23 cellular contexts compared by ENCODE assay signal in the genomic region with DNA sequence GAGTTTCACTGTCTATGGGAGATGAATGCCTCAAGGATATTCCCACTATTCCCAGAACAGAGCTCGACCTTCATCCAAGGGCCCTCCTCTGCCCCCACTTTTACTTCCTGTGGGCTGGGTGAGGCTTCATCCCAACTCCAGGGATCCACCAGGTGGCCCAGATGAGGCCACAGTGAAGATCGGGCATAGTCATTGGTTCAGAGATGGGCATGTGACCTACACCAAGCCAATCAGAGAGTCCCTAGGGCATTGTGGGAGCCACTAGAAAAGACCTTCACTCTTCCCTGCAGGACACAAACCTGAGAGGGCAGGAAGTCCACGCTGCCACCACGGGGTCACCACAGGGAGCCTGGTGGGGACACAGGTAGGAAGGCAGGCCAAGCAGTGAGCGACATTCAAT.
"Had no signal": no experiment of that assay in that cellular context is flagged by ENCODE, and none has a peak within 500 bp of the region (broad histone marks: within the 10 kb centered on the region; RNA-seq: fewer than 3 reads in every experiment).

No MANE protein-coding gene starts in this region.

- H3K27me3 ChIP-seq: brain microvascular endothelial cell, gastrocnemius medialis, left lung had no signal

- DNase-seq: activated B cell treated with CpG ODN at 0.5 μM for 24 hours; activated CD4-positive, alpha-beta T cell treated with anti-CD3 and anti-CD28 coated beads, Interleukin-2, amount 10 ng/mL, durations not matched to agents 24 days and 14 days; activated CD8-positive, alpha-beta T cell treated with anti-CD3 and anti-CD28 coated beads for 36 hours; activated naive CD4-positive, alpha-beta T cell treated with anti-CD3 and anti-CD28 coated beads for 36 hours; activated naive CD8-positive, alpha-beta T cell treated with anti-CD3 and anti-CD28 coated beads, Interleukin-2, amount 50 U/mL, for 24 hours; activated T-cell treated with anti-CD3 and anti-CD28 coated beads, Interleukin-2, amount 50 U/mL, for 4 hours; aorta; brain microvascular endothelial cell; cortex of kidney; effector CD4-positive, alpha-beta T cell; gastrocnemius medialis; kidney; left lung; mucosa of descending colon; naive B cell; psoas muscle; right cardiac atrium; stimulated activated naive CD8-positive, alpha-beta T cell treated with anti-CD3 and anti-CD28 coated beads, Interleukin-15, Interleukin-2, amounts not matched to agents 100 U/mL and 50 U/mL, for 24 hours; SW 1271; T-helper 2 cell had no signal

- H3K4me3 Mint-ChIP-seq: activated B cell treated with CpG ODN at 0.5 μM for 24 hours; activated CD4-positive, alpha-beta T cell treated with anti-CD3 and anti-CD28 coated beads, Interleukin-2, amount 10 ng/mL, durations not matched to agents 24 days and 14 days; activated CD8-positive, alpha-beta T cell treated with anti-CD3 and anti-CD28 coated beads for 36 hours; activated naive CD4-positive, alpha-beta T cell treated with anti-CD3 and anti-CD28 coated beads for 36 hours; activated naive CD8-positive, alpha-beta T cell treated with anti-CD3 and anti-CD28 coated beads, Interleukin-2, amount 50 U/mL, for 24 hours; activated T-cell treated with anti-CD3 and anti-CD28 coated beads, Interleukin-2, amount 50 U/mL, for 4 hours; naive B cell; neural crest cell; type B pancreatic cell had no signal

- H3K36me3 Mint-ChIP-seq: type B pancreatic cell had no signal

- H3K27ac ChIP-seq: brain microvascular endothelial cell, gastrocnemius medialis, left lung, psoas muscle, skin epidermis had no signal

- ATAC-seq: activated CD8-positive, alpha-beta T cell treated with anti-CD3 and anti-CD28 coated beads for 36 hours; activated naive CD8-positive, alpha-beta T cell treated with anti-CD3 and anti-CD28 coated beads, Interleukin-2, amount 50 U/mL, for 24 hours; activated T-cell treated with anti-CD3 and anti-CD28 coated beads, Interleukin-2, amount 50 U/mL, for 4 hours; gastrocnemius medialis; left lung; mucosa of descending colon; psoas muscle; stimulated activated naive CD8-positive, alpha-beta T cell treated with anti-CD3 and anti-CD28 coated beads, Interleukin-15, Interleukin-2, amounts not matched to agents 100 U/mL and 50 U/mL, for 24 hours had no signal

- H3K27ac Mint-ChIP-seq: activated B cell treated with CpG ODN at 0.5 μM for 24 hours; activated CD4-positive, alpha-beta T cell treated with anti-CD3 and anti-CD28 coated beads, Interleukin-2, amount 10 ng/mL, durations not matched to agents 24 days and 14 days; activated CD8-positive, alpha-beta T cell treated with anti-CD3 and anti-CD28 coated beads for 36 hours; activated naive CD4-positive, alpha-beta T cell treated with anti-CD3 and anti-CD28 coated beads for 36 hours; activated naive CD8-positive, alpha-beta T cell treated with anti-CD3 and anti-CD28 coated beads, Interleukin-2, amount 50 U/mL, for 24 hours; naive B cell; type B pancreatic cell had no signal
